ENCODE assay signal across 8 cellular contexts in the genomic region with DNA sequence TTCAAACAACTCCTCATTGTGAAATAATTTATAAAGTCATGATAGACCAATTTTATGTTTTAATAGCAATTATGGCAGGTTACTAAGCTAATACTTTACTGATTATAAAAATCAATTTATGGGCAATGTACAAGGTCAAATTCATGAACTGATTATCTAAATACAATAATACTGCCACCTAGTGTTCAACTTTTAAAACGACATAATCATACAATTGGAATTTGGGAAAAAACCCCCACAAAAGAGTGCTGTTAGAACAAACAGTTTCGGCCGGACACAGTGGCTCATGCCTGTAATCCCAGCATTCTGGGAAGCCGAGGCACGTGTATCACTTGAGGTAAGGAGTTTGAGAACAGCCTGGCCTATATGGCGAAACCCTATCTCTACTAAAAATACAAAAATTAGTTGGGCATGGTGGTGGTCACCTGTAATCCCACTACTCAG. TPM values are rescaled to one million over a fixed set of nuclear protein-coding genes. Genes with fewer than 3 reads are reported as not detected.
A peak's percentile ranks its signal among the peaks of the same experiment; 100 is the strongest.
DNase-seq lines count a peak whose midpoint lies in the region; ATAC-seq and TF ChIP-seq lines count a peak whose summit lies in the region.

No MANE protein-coding gene starts in this region.

- ATAC-seq in HG03571 (IDR thresholded peaks at IDR 0.05; ENCODE audit: unreplicated experiment) (no peak), GM19463 (IDR thresholded peaks at IDR 0.05; ENCODE audit: unreplicated experiment) (no peak)

- no peak overlapping the region for H3K4me3 ChIP-seq in tibial artery

- intact Hi-C loops in tibial artery (cut with DNase I; ENCODE audit: low total_unique reads) = loop anchor here (5.0 kb wide), 1 partner anchor 220 kb away; no protein-coding TSS in a partner anchor

- H3K9me3 ChIP-seq in tibial artery = no peaks in the 10 kb centered on the region

- peak; percentile 72 for TF ChIP-seq CTCF in VCaP (conservative IDR thresholded peaks at IDR 0.05)
- TF ChIP-seq CTCF in tibial artery (IDR thresholded peaks at IDR 0.05) = peak; percentile 47 to 48

- H3K36me3 ChIP-seq in tibial artery = peaks cover 0 to 21% (median 9%) of the 10 kb centered on the region in 3 donors

- H3K27ac ChIP-seq in VCaP (peak overlapping the region; percentile 54; the same call in 1 of the 2 replicates), tibial artery (no peak overlapping the region)

- DNase-seq in ELR (ENCODE audit: low read depth) (peak; percentile 69), LHCN-M2 (ENCODE audit: low read depth) (peak; percentile 33), iPS-NIHi7 (ENCODE audit: extremely low spot score) (peak; percentile 22), tibial artery (no peak)
- DNase-seq in stimulated activated CD4-positive, alpha-beta T cell treated with anti-CD3 and anti-CD28 coated beads, Interleukin-1b, Interleukin-23, amount 100 ng/mL, for 48 hours = no peak

- peaks cover 0 to 25% (median 11%) of the 10 kb centered on the region in 4 donors for H3K4me1 ChIP-seq in tibial artery

- no peaks in the 10 kb centered on the region for H3K27me3 ChIP-seq in tibial artery

RNA-seq across cellular contexts. Expression of gene GTF2B, which starts 14.0 kb away (rescaled TPM):
- 36.1 and 44.9 TPM in 2 replicates for total RNA-seq in LHCN-M2 (2014; rRNA removed)
- polyA plus RNA-seq in LHCN-M2 (2012) = 18.2 TPM

Comparison
In these comparisons a context has a peak if more than half of its experiments do, and no peak if none do; other contexts are left out.
1. DNase-seq: peak in ELR (single experiment), LHCN-M2 (single experiment) and iPS-NIHi7 (single experiment); none in tibial artery (0 of 2) and stimulated activated CD4-positive, alpha-beta T cell treated with anti-CD3 and anti-CD28 coated beads, Interleukin-1b, Interleukin-23, amount 100 ng/mL, for 48 hours (single experiment).